ENCODE assay signal across 30 cellular contexts in the genomic region with DNA sequence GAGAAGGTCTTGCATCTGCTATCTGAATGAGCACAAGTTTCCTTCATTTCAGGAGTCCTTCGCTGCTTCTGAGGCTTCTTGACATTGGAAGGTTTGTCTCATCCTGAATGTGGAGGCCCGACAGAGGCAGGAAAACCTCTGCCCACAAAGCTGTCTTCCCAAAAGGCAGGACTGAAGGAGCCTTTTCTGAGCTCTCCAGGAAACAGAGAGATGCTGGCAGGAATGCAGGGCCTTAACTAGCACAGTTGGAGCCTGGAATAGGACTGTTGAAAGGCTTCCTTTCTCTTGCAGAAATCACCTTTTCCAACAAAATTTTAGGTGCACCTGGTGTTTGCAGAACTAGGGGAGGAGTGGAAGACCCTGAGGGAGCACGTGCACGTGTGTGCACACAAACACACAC.
"Had no signal": no experiment of that assay in that cellular context is flagged by ENCODE, and none has a peak within 500 bp of the region (broad histone marks: within the 10 kb centered on the region; RNA-seq: fewer than 3 reads in every experiment).

No MANE protein-coding gene starts in this region.

- H3K4me3 ChIP-seq: ascending aorta, breast epithelium, cardiac muscle cell, coronary artery, dorsolateral prefrontal cortex, heart left ventricle had no signal

- DNase-seq: activated CD4-positive, alpha-beta memory T cell treated with anti-CD3 and anti-CD28 coated beads, Interleukin-2, amount 10 ng/mL, durations not matched to agents 7 days and 5 days; activated CD4-positive, alpha-beta T cell treated with anti-CD3 and anti-CD28 coated beads for 36 hours; activated CD4-positive, alpha-beta T cell treated with anti-CD3 and anti-CD28 coated beads, Interleukin-2, amount 10 ng/mL, durations not matched to agents 7 days and 5 days; activated CD4-positive, alpha-beta T cell treated with anti-CD3 and anti-CD28 coated beads, Interleukin-2, amount 50 U/mL, for 4 hours; activated CD4-positive, CD25-positive, alpha-beta regulatory T cell; activated CD4-positive, CD25-positive, alpha-beta regulatory T cell treated with anti-CD3 and anti-CD28 coated beads, Interleukin-2, amount 50 U/mL, for 72 hours; activated CD8-positive, alpha-beta memory T cell treated with anti-CD3 and anti-CD28 coated beads, Interleukin-2, amount 50 U/mL, for 48 hours; activated gamma-delta T cell; activated naive CD4-positive, alpha-beta T cell; activated naive CD4-positive, alpha-beta T cell treated with anti-CD3 and anti-CD28 coated beads, Interleukin-2, amount 10 ng/mL, durations not matched to agents 7 days and 5 days; activated naive CD8-positive, alpha-beta T cell treated with anti-CD3 and anti-CD28 coated beads, Interleukin-2, amount 10 ng/mL, durations not matched to agents 7 days and 5 days; activated T-cell treated with anti-CD3 and anti-CD28 coated beads for 4 hours; activated T-cell treated with anti-CD3 and anti-CD28 coated beads, Interleukin-2, amount 50 U/mL, for 24 hours; activated T-cell treated with anti-CD3 and anti-CD28 coated beads, Interleukin-2, amount 50 U/mL, for 72 hours; central memory CD4-positive, alpha-beta T cell; dorsolateral prefrontal cortex; effector memory CD4-positive, alpha-beta T cell; endodermal cell; foreskin fibroblast; glutamatergic neuron; heart left ventricle; T1000; WERI-Rb-1 had no signal

- ATAC-seq: activated CD4-positive, alpha-beta T cell treated with anti-CD3 and anti-CD28 coated beads for 36 hours; activated naive CD4-positive, alpha-beta T cell treated with anti-CD3 and anti-CD28 coated beads, Interleukin-2, amount 50 U/mL, for 72 hours; activated T-cell treated with anti-CD3 and anti-CD28 coated beads, Interleukin-2, amount 50 U/mL, for 72 hours; esophagus mucosa; heart left ventricle had no signal

- H3K27me3 ChIP-seq: ascending aorta, breast epithelium, cardiac muscle cell had no signal

- H3K27ac ChIP-seq: ascending aorta, breast epithelium, cardiac muscle cell, coronary artery, dorsolateral prefrontal cortex, heart left ventricle, WERI-Rb-1 had no signal

- H3K4me1 ChIP-seq: ascending aorta, breast epithelium, heart left ventricle had no signal

- H3K36me3 ChIP-seq: ascending aorta, breast epithelium, cardiac muscle cell, heart left ventricle, WERI-Rb-1 had no signal

- H3K9me3 ChIP-seq: ascending aorta, breast epithelium, heart left ventricle had no signal

- FAIRE-seq: frontal cortex had no signal
